1 cellular context compared by ENCODE assay signal in genomic region chr6:53793318-53793975, GRCh38.
A peak's percentile ranks its signal among the peaks of the same experiment; 100 is the strongest.
TF ChIP-seq lines count a peak whose summit lies in the region.

No MANE protein-coding gene starts in this region.

TF ChIP-seq in H1, 55 proteins besides CTCF, POLR2A, EP300 and RAD21:
- peak; percentile 34; the same call in 1 of the 2 replicates for TF ChIP-seq TEAD4 (IDR thresholded peaks at IDR 0.05; ENCODE audit: low read depth, low read length)
- peak; percentile 38; the same call in 1 of the 2 replicates for TF ChIP-seq NRF1 (IDR thresholded peaks at IDR 0.05; ENCODE audit: low read depth, low read length)
- TF ChIP-seq TBP (IDR thresholded peaks at IDR 0.05; ENCODE audit: low read depth, low read length) = peak; percentile 48; the same call in 1 of the 2 replicates
- TF ChIP-seq, protein P1, sequence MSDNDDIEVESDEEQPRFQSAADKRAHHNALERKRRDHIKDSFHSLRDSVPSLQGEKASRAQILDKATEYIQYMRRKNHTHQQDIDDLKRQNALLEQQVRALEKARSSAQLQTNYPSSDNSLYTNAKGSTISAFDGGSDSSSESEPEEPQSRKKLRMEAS (IDR thresholded peaks at IDR 0.05) = peak; percentile 54; the same call in 1 of the 2 replicates
- 0 out of 2 replicates have a peak, but pooled peaks have one; percentile 35 for TF ChIP-seq PHF8 (conservative IDR thresholded peaks at IDR 0.05; ENCODE audit: low read depth, low read length)
- no peak for TF ChIP-seq CEBPB (IDR thresholded peaks at IDR 0.05; ENCODE audit: low read depth, low read length)
- peak; percentile 39; the same call in 1 of the 2 replicates for TF ChIP-seq TAF1 (IDR thresholded peaks at IDR 0.05; ENCODE audit: low read depth, low read length)
- TF ChIP-seq, protein P2, sequence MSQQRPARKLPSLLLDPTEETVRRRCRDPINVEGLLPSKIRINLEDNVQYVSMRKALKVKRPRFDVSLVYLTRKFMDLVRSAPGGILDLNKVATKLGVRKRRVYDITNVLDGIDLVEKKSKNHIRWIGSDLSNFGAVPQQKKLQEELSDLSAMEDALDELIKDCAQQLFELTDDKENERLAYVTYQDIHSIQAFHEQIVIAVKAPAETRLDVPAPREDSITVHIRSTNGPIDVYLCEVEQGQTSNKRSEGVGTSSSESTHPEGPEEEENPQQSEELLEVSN (IDR thresholded peaks at IDR 0.05) = peak; percentile 70
- no peak for TF ChIP-seq SUZ12 (IDR thresholded peaks at IDR 0.05; ENCODE audit: low read length)
- peak; percentile 73 for TF ChIP-seq SP1 (IDR thresholded peaks at IDR 0.05; ENCODE audit: low read depth, low read length)
- TF ChIP-seq BRCA1 (IDR thresholded peaks at IDR 0.05; ENCODE audit: low read depth, low read length) = no peak
- TF ChIP-seq EZH2 (IDR thresholded peaks at IDR 0.05; ENCODE audit: low read depth, low read length, severe bottlenecking) = peak; percentile 22
TF ChIP-seq in H1: peak in this region for 9.
